ENCODE assay signal across 16 cellular contexts in the genomic region with DNA sequence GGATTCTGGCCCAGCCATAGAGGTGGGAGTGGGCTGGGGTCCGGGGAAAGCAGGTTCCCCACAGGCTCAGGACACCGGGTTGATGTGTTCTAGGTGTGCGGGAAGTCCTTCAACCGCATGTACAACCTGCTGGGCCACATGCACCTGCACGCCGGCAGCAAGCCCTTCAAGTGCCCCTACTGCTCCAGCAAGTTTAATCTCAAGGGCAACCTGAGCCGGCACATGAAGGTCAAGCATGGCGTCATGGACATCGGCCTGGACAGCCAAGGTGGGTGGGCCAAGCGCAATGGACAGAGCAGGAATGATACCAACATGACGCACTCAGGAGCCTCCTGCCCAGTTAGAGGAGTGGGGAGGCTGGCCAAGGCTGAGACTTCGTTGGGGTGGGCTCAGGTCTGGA. TPM values are rescaled to one million over a fixed set of nuclear protein-coding genes. Genes with fewer than 3 reads are reported as not detected.
DNase-seq lines count a peak whose midpoint lies in the region; ATAC-seq and TF ChIP-seq lines count a peak whose summit lies in the region.
"Had no signal": no experiment of that assay in that cellular context is flagged by ENCODE, and none has a peak within 500 bp of the region (broad histone marks: within the 10 kb centered on the region; RNA-seq: fewer than 3 reads in every experiment).

No MANE protein-coding gene starts in this region.

- H3K27ac Mint-ChIP-seq in natural killer cell: peak overlapping the region; percentile 2 to 25
- peak overlapping the region in 1 of 2 donors; percentile 45 for H3K27ac Mint-ChIP-seq in natural killer cell treated with Interleukin-12 subunit alpha and Interleukin-12 subunit beta and Interleukin-15 and Interleukin-18, amount 100 ng/mL, for 72 hours
- H3K27ac Mint-ChIP-seq: GM23338 had no signal

- H3K9me3 Mint-ChIP-seq in natural killer cell: no peaks in the 10 kb centered on the region
- no peaks in the 10 kb centered on the region for H3K9me3 Mint-ChIP-seq in natural killer cell treated with Interleukin-12 subunit alpha and Interleukin-12 subunit beta and Interleukin-15 and Interleukin-18, amount 100 ng/mL, for 72 hours
- H3K9me3 Mint-ChIP-seq: GM23338 had no signal

- ATAC-seq in natural killer cell: no peak
- no peak for ATAC-seq in natural killer cell treated with Interleukin-12 subunit alpha and Interleukin-12 subunit beta and Interleukin-15 and Interleukin-18, amount 100 ng/mL, for 72 hours
- no peak for ATAC-seq in gastrocnemius medialis
- no peak for ATAC-seq in HG02973 (IDR thresholded peaks at IDR 0.05; ENCODE audit: unreplicated experiment)
- no peak for ATAC-seq in HG02884 (IDR thresholded peaks at IDR 0.05; ENCODE audit: unreplicated experiment)
- ATAC-seq: GM23338 had no signal

- no peaks in the 10 kb centered on the region for H3K27me3 Mint-ChIP-seq in natural killer cell (ENCODE audit: low read depth in 2 of 2)
- H3K27me3 Mint-ChIP-seq in natural killer cell treated with Interleukin-12 subunit alpha and Interleukin-12 subunit beta and Interleukin-15 and Interleukin-18, amount 100 ng/mL, for 72 hours: no peaks in the 10 kb centered on the region

- no peaks in the 10 kb centered on the region for H3K36me3 ChIP-seq in gastrocnemius medialis
- H3K36me3 ChIP-seq in colonic mucosa: peaks cover 8% of the 10 kb centered on the region

- H3K4me1 ChIP-seq in gastrocnemius medialis (peaks cover 16 to 33% of the 10 kb centered on the region in 2 donors), colonic mucosa (no peaks in the 10 kb centered on the region)

- H3K9me3 ChIP-seq in gastrocnemius medialis (no peaks in the 10 kb centered on the region), colonic mucosa (no peaks in the 10 kb centered on the region)

- H3K27ac ChIP-seq in epithelial cell of prostate: peak overlapping the region; percentile 77
- H3K27ac ChIP-seq in gastrocnemius medialis: peak overlapping the region; percentile 82 to 93 (median 90)
- H3K27ac ChIP-seq in colonic mucosa: no peak overlapping the region

- DNase-seq in natural killer cell: no peak
- no peak for DNase-seq in natural killer cell treated with Interleukin-12 subunit alpha and Interleukin-12 subunit beta and Interleukin-15 and Interleukin-18, amount 100 ng/mL, for 72 hours (ENCODE audit: low spot score)
- DNase-seq in epithelial cell of prostate (ENCODE audit: low read depth, low spot score): no peak
- DNase-seq in gastrocnemius medialis: no peak
- DNase-seq in colonic mucosa: no peak
- DNase-seq: C1 segment of cervical spinal cord, GF-D8, KG1, NCI-H1092 treated with DMSO at 0.1 percent for 48 hours, NCI-H1694, NCI-H510A treated with DMSO at 0.1 percent for 48 hours, NCI-H82, SHP77 had no signal

- H3K36me3 Mint-ChIP-seq in natural killer cell: no peaks in the 10 kb centered on the region
- H3K36me3 Mint-ChIP-seq in natural killer cell treated with Interleukin-12 subunit alpha and Interleukin-12 subunit beta and Interleukin-15 and Interleukin-18, amount 100 ng/mL, for 72 hours: no peaks in the 10 kb centered on the region

- TF ChIP-seq POLR2A in gastrocnemius medialis (IDR thresholded peaks at IDR 0.05): no peak

- no peak overlapping the region for H3K4me3 Mint-ChIP-seq in natural killer cell
- no peak overlapping the region for H3K4me3 Mint-ChIP-seq in natural killer cell treated with Interleukin-12 subunit alpha and Interleukin-12 subunit beta and Interleukin-15 and Interleukin-18, amount 100 ng/mL, for 72 hours
- H3K4me3 Mint-ChIP-seq: GM23338 had no signal

- in situ Hi-C loops in gastrocnemius medialis (cut with MboI; ENCODE audit: low sequenced_read_pairs in 4 of 4): loop anchor here (5.0 to 10.0 kb wide), 5 partner anchors 69 to 319 kb away; a partner anchor contains a TSS

- peaks cover 4 to 11% of the 10 kb centered on the region in 2 donors for H3K4me1 Mint-ChIP-seq in natural killer cell
- H3K4me1 Mint-ChIP-seq in natural killer cell treated with Interleukin-12 subunit alpha and Interleukin-12 subunit beta and Interleukin-15 and Interleukin-18, amount 100 ng/mL, for 72 hours (ENCODE audit: low read depth in 2 of 2): peaks cover 0 to 4% of the 10 kb centered on the region in 2 donors

- TF ChIP-seq CTCF in natural killer cell (IDR thresholded peaks at IDR 0.05) (no peak), gastrocnemius medialis (IDR thresholded peaks at IDR 0.05 in 4 of 5, conservative IDR thresholded peaks at IDR 0.05 in 1 of 5) (no peak), colonic mucosa (IDR thresholded peaks at IDR 0.05) (no peak)

- intact Hi-C loops in natural killer cell (cut with micrococcal nuclease): loop anchor here (5.0 kb wide), 4 partner anchors 37 to 332 kb away; a partner anchor contains a TSS
- intact Hi-C loops in gastrocnemius medialis (cut with DNase I; ENCODE audit: low total_unique reads): loop anchor here (5.0 to 10.0 kb wide), 3 partner anchors 182 to 389 kb away; a partner anchor contains a TSS
- intact Hi-C loops in colonic mucosa (cut with DNase I): loop anchor here (5.0 to 10.0 kb wide), 2 partner anchors 172 to 329 kb away; no protein-coding TSS in a partner anchor

- no peaks in the 10 kb centered on the region for H3K27me3 ChIP-seq in gastrocnemius medialis
- no peaks in the 10 kb centered on the region for H3K27me3 ChIP-seq in colonic mucosa

- H3K4me3 ChIP-seq in gastrocnemius medialis: no peak overlapping the region
- H3K4me3 ChIP-seq in colonic mucosa: no peak overlapping the region
- H3K4me3 ChIP-seq: GM23338 had no signal

- no peak overlapping the region for H3K9ac ChIP-seq in colonic mucosa (ENCODE audit: low read depth in 2 of 2, low read length in 2 of 2)

RNA-seq across cellular contexts. Expression of a gene that starts 28.2 kb away (rescaled TPM):
- 10 to 100 TPM; 72.3 to 91.5 (median 81.0) TPM for total RNA-seq in natural killer cell
- 10 to 100 TPM; 94.3 to 96.4 TPM for total RNA-seq in natural killer cell treated with Interleukin-12 subunit alpha and Interleukin-12 subunit beta and Interleukin-15 and Interleukin-18, amount 100 ng/mL, for 72 hours
- total RNA-seq in gastrocnemius medialis: 100 to 1,000 TPM; 349 to 547 (median 423) TPM
- total RNA-seq in colonic mucosa: 100 to 1,000 TPM; 201 to 286 TPM
